In the genomic region with DNA sequence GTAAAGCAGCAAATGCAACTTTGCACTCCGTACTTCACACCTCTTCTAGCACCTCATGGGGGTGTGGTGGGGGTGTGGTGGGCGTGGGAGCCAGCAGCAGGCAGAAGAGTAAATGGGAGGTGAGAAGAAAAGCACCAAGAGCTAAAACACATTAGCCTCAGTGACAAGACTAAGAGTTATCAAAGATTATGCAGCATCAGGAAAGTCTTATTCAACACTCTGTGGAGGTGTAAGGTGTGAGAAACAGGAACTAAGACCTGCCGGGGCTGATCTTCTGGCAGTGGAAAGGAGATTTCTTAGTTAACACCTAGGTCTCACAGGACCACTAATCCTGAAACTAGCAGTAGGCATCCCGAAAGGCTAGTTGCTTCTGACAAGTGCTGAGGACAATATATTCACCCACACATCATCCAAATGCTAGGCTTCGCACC, we compare ENCODE assay signal across 10 cellular contexts. TPM values are rescaled to one million over a fixed set of nuclear protein-coding genes. Genes with fewer than 3 reads are reported as not detected.
A peak's percentile ranks its signal among the peaks of the same experiment; 100 is the strongest.
DNase-seq lines count a peak whose midpoint lies in the region; ATAC-seq and TF ChIP-seq lines count a peak whose summit lies in the region.
"Had no signal": no experiment of that assay in that cellular context is flagged by ENCODE, and none has a peak within 500 bp of the region (broad histone marks: within the 10 kb centered on the region; RNA-seq: fewer than 3 reads in every experiment).

No MANE protein-coding gene starts in this region.

- H3K36me3 ChIP-seq in H7 (replicated peaks; ENCODE audit: control insufficient read depth, insufficient read depth, low read length): no peaks in the 10 kb centered on the region

- H3K27ac Mint-ChIP-seq in activated CD8-positive, alpha-beta T cell treated with anti-CD3 and anti-CD28 coated beads for 36 hours: peak overlapping the region; percentile 90
- H3K27ac Mint-ChIP-seq in activated CD8-positive, alpha-beta T cell treated with anti-CD3 and anti-CD28 coated beads, Interleukin-2, amount 10 ng/mL, durations not matched to agents 7 days and 5 days: no peak overlapping the region
- H3K27ac Mint-ChIP-seq in activated T-helper 1 cell treated with anti-CD3 and anti-CD28 coated beads, Interleukin-12 subunit alpha, Interleukin-12 subunit beta, Interleukin-2, Interleukin-4 antibody, amounts not matched to agents 30 ng/mL and 10 ng/mL and 1 ng/mL, durations not matched to agents 14 hours and 24 hours and 36 hours: peak overlapping the region; percentile 71

- peak; percentile 82 for ATAC-seq in activated CD8-positive, alpha-beta T cell treated with anti-CD3 and anti-CD28 coated beads for 36 hours
- no peak for ATAC-seq in activated CD8-positive, alpha-beta T cell treated with anti-CD3 and anti-CD28 coated beads, Interleukin-2, amount 10 ng/mL, durations not matched to agents 7 days and 5 days
- ATAC-seq in HG02973 (IDR thresholded peaks at IDR 0.05; ENCODE audit: unreplicated experiment): peak; percentile 97
- peak; percentile 87 for ATAC-seq in stimulated activated naive CD8-positive, alpha-beta T cell treated with anti-CD3 and anti-CD28 coated beads, Interleukin-15, Interleukin-2, amounts not matched to agents 100 U/mL and 50 U/mL, for 24 hours
- ATAC-seq: mucosa of descending colon had no signal

- peak; percentile 80 for DNase-seq in activated CD8-positive, alpha-beta T cell treated with anti-CD3 and anti-CD28 coated beads for 36 hours
- DNase-seq in activated CD8-positive, alpha-beta T cell treated with anti-CD3 and anti-CD28 coated beads, Interleukin-2, amount 10 ng/mL, durations not matched to agents 7 days and 5 days: no peak
- DNase-seq in activated T-helper 1 cell treated with anti-CD3 and anti-CD28 coated beads, Interleukin-12 subunit alpha, Interleukin-12 subunit beta, Interleukin-2, Interleukin-4 antibody, amounts not matched to agents 30 ng/mL and 10 ng/mL and 1 ng/mL, durations not matched to agents 14 hours and 24 hours and 36 hours (ENCODE audit: low spot score): no peak
- DNase-seq in stimulated activated naive CD8-positive, alpha-beta T cell treated with anti-CD3 and anti-CD28 coated beads, Interleukin-15, Interleukin-2, amounts not matched to agents 100 U/mL and 50 U/mL, for 24 hours: peak; percentile 54
- DNase-seq in H7: no peak
- no peak for DNase-seq in hypothalamus (lab: John Stamatoyannopoulos, UW)
- no peak for DNase-seq in LoVo (ENCODE audit: low spot score)
- DNase-seq: mucosa of descending colon, SK-N-SH had no signal

- H3K4me3 ChIP-seq in H7 (ENCODE audit: insufficient read depth, low read depth, low read length): no peak overlapping the region
- H3K4me3 ChIP-seq: mucosa of descending colon had no signal

- peaks cover 74% of the 10 kb centered on the region for H3K4me1 Mint-ChIP-seq in activated CD8-positive, alpha-beta T cell treated with anti-CD3 and anti-CD28 coated beads for 36 hours (ENCODE audit: low read depth)
- H3K4me1 Mint-ChIP-seq in activated CD8-positive, alpha-beta T cell treated with anti-CD3 and anti-CD28 coated beads, Interleukin-2, amount 10 ng/mL, durations not matched to agents 7 days and 5 days (ENCODE audit: low read depth): peaks cover 51% of the 10 kb centered on the region
- peaks cover 72% of the 10 kb centered on the region for H3K4me1 Mint-ChIP-seq in activated T-helper 1 cell treated with anti-CD3 and anti-CD28 coated beads, Interleukin-12 subunit alpha, Interleukin-12 subunit beta, Interleukin-2, Interleukin-4 antibody, amounts not matched to agents 30 ng/mL and 10 ng/mL and 1 ng/mL, durations not matched to agents 14 hours and 24 hours and 36 hours (ENCODE audit: low read depth)

- peaks cover 1% of the 10 kb centered on the region for H3K9me3 Mint-ChIP-seq in activated CD8-positive, alpha-beta T cell treated with anti-CD3 and anti-CD28 coated beads for 36 hours
- no peaks in the 10 kb centered on the region for H3K9me3 Mint-ChIP-seq in activated CD8-positive, alpha-beta T cell treated with anti-CD3 and anti-CD28 coated beads, Interleukin-2, amount 10 ng/mL, durations not matched to agents 7 days and 5 days (ENCODE audit: insufficient read depth)
- peaks cover 8% of the 10 kb centered on the region for H3K9me3 Mint-ChIP-seq in activated T-helper 1 cell treated with anti-CD3 and anti-CD28 coated beads, Interleukin-12 subunit alpha, Interleukin-12 subunit beta, Interleukin-2, Interleukin-4 antibody, amounts not matched to agents 30 ng/mL and 10 ng/mL and 1 ng/mL, durations not matched to agents 14 hours and 24 hours and 36 hours

- TF ChIP-seq CTCF in activated CD8-positive, alpha-beta T cell treated with anti-CD3 and anti-CD28 coated beads for 36 hours (IDR thresholded peaks at IDR 0.05): no peak

- intact Hi-C loops in activated CD8-positive, alpha-beta T cell treated with anti-CD3 and anti-CD28 coated beads for 36 hours (cut with micrococcal nuclease): loop anchor here (2.0 to 5.0 kb wide), 3 partner anchors 71 to 164 kb away; no protein-coding TSS in a partner anchor
- intact Hi-C loops in activated T-helper 1 cell treated with anti-CD3 and anti-CD28 coated beads, Interleukin-12 subunit alpha, Interleukin-12 subunit beta, Interleukin-2, Interleukin-4 antibody, amounts not matched to agents 30 ng/mL and 10 ng/mL and 1 ng/mL, durations not matched to agents 14 hours and 24 hours and 36 hours (cut with micrococcal nuclease): loop anchor here (1.0 to 10.0 kb wide), 9 partner anchors 51 to 711 kb away; partner anchors contain the start of gene GFI1

- H3K4me3 Mint-ChIP-seq in activated CD8-positive, alpha-beta T cell treated with anti-CD3 and anti-CD28 coated beads for 36 hours: no peak overlapping the region
- no peak overlapping the region for H3K4me3 Mint-ChIP-seq in activated CD8-positive, alpha-beta T cell treated with anti-CD3 and anti-CD28 coated beads, Interleukin-2, amount 10 ng/mL, durations not matched to agents 7 days and 5 days
- peak overlapping the region; percentile 37 for H3K4me3 Mint-ChIP-seq in activated T-helper 1 cell treated with anti-CD3 and anti-CD28 coated beads, Interleukin-12 subunit alpha, Interleukin-12 subunit beta, Interleukin-2, Interleukin-4 antibody, amounts not matched to agents 30 ng/mL and 10 ng/mL and 1 ng/mL, durations not matched to agents 14 hours and 24 hours and 36 hours

- H3K27me3 ChIP-seq in H7 (ENCODE audit: control insufficient read depth, insufficient read depth, low read length): no peaks in the 10 kb centered on the region

- POLR2A ChIA-PET in activated CD8-positive, alpha-beta T cell treated with anti-CD3 and anti-CD28 coated beads for 36 hours (lab: Charles Lee): interaction anchor here (1.1 to 1.3 kb wide), 2 partner anchors 29 to 71 kb away, joined by 3 read pairs; no protein-coding TSS in a partner anchor
- POLR2A ChIA-PET in activated CD8-positive, alpha-beta T cell treated with anti-CD3 and anti-CD28 coated beads, Interleukin-2, amount 10 ng/mL, durations not matched to agents 7 days and 5 days (lab: Charles Lee): interaction anchor here (1.1 kb wide), 1 partner anchor 71 kb away, joined by 3 read pairs; no protein-coding TSS in a partner anchor

- H3K27me3 Mint-ChIP-seq in activated CD8-positive, alpha-beta T cell treated with anti-CD3 and anti-CD28 coated beads for 36 hours: no peaks in the 10 kb centered on the region
- H3K27me3 Mint-ChIP-seq in activated CD8-positive, alpha-beta T cell treated with anti-CD3 and anti-CD28 coated beads, Interleukin-2, amount 10 ng/mL, durations not matched to agents 7 days and 5 days (ENCODE audit: low read depth): peaks cover 31% of the 10 kb centered on the region
- H3K27me3 Mint-ChIP-seq in activated T-helper 1 cell treated with anti-CD3 and anti-CD28 coated beads, Interleukin-12 subunit alpha, Interleukin-12 subunit beta, Interleukin-2, Interleukin-4 antibody, amounts not matched to agents 30 ng/mL and 10 ng/mL and 1 ng/mL, durations not matched to agents 14 hours and 24 hours and 36 hours (ENCODE audit: insufficient read depth): peaks cover 6% of the 10 kb centered on the region

- no peaks in the 10 kb centered on the region for H3K36me3 Mint-ChIP-seq in activated CD8-positive, alpha-beta T cell treated with anti-CD3 and anti-CD28 coated beads for 36 hours (ENCODE audit: low read depth)
- H3K36me3 Mint-ChIP-seq in activated CD8-positive, alpha-beta T cell treated with anti-CD3 and anti-CD28 coated beads, Interleukin-2, amount 10 ng/mL, durations not matched to agents 7 days and 5 days (ENCODE audit: low read depth): no peaks in the 10 kb centered on the region
- peaks cover 2% of the 10 kb centered on the region for H3K36me3 Mint-ChIP-seq in activated T-helper 1 cell treated with anti-CD3 and anti-CD28 coated beads, Interleukin-12 subunit alpha, Interleukin-12 subunit beta, Interleukin-2, Interleukin-4 antibody, amounts not matched to agents 30 ng/mL and 10 ng/mL and 1 ng/mL, durations not matched to agents 14 hours and 24 hours and 36 hours (ENCODE audit: low read depth)

- CTCF ChIA-PET in activated CD8-positive, alpha-beta T cell treated with anti-CD3 and anti-CD28 coated beads for 36 hours (lab: Charles Lee): interaction anchor here (1.3 to 1.7 kb wide), 3 partner anchors 10 to 64 kb away, joined by 3 to 4 read pairs (median 4); partner anchors contain the start of gene TGFBR3
- CTCF ChIA-PET in activated CD8-positive, alpha-beta T cell treated with anti-CD3 and anti-CD28 coated beads, Interleukin-2, amount 10 ng/mL, durations not matched to agents 7 days and 5 days (lab: Charles Lee): interaction anchor here (1.1 kb wide), 1 partner anchor 12 kb away, joined by 3 read pairs; no protein-coding TSS in a partner anchor

RNA-seq across cellular contexts. Expression of gene TGFBR3, which starts 9.9 kb away (rescaled TPM):
- total RNA-seq in activated CD8-positive, alpha-beta T cell treated with anti-CD3 and anti-CD28 coated beads for 36 hours: 1 to 10 TPM; 5.5 to 7.5 TPM
- 1 to 10 TPM; 3.7 to 4.0 TPM for total RNA-seq in activated CD8-positive, alpha-beta T cell treated with anti-CD3 and anti-CD28 coated beads, Interleukin-2, amount 10 ng/mL, durations not matched to agents 7 days and 5 days
- 8.9 and 11.8 TPM in 2 replicates for total RNA-seq in activated T-helper 1 cell treated with anti-CD3 and anti-CD28 coated beads, Interleukin-12 subunit alpha, Interleukin-12 subunit beta, Interleukin-2, Interleukin-4 antibody, amounts not matched to agents 30 ng/mL and 10 ng/mL and 1 ng/mL, durations not matched to agents 14 hours and 24 hours and 36 hours
- 2.3 and 2.4 TPM in 2 replicates for total RNA-seq in H7 (2014; rRNA removed; shearing (Covaris generic))

Comparison
In these comparisons a context has a peak if more than half of its experiments do, and no peak if none do; other contexts are left out.
1. DNase-seq: peak in activated CD8-positive, alpha-beta T cell treated with anti-CD3 and anti-CD28 coated beads for 36 hours (single experiment) and stimulated activated naive CD8-positive, alpha-beta T cell treated with anti-CD3 and anti-CD28 coated beads, Interleukin-15, Interleukin-2, amounts not matched to agents 100 U/mL and 50 U/mL, for 24 hours (single experiment); none in activated CD8-positive, alpha-beta T cell treated with anti-CD3 and anti-CD28 coated beads, Interleukin-2, amount 10 ng/mL, durations not matched to agents 7 days and 5 days (single experiment), activated T-helper 1 cell treated with anti-CD3 and anti-CD28 coated beads, Interleukin-12 subunit alpha, Interleukin-12 subunit beta, Interleukin-2, Interleukin-4 antibody, amounts not matched to agents 30 ng/mL and 10 ng/mL and 1 ng/mL, durations not matched to agents 14 hours and 24 hours and 36 hours (single experiment), H7 (single experiment), hypothalamus (0 of 51) and LoVo (single experiment).